In genomic region chr4:158824425-158825274, GRCh38 we compare ENCODE assay signal across 9 cellular contexts. TPM values are rescaled to one million over a fixed set of nuclear protein-coding genes. Genes with fewer than 3 reads are reported as not detected.
DNase-seq lines count a peak whose midpoint lies in the region; ATAC-seq and TF ChIP-seq lines count a peak whose summit lies in the region.
"Had no signal": no experiment of that assay in that cellular context is flagged by ENCODE, and none has a peak within 500 bp of the region (broad histone marks: within the 10 kb centered on the region; RNA-seq: fewer than 3 reads in every experiment).

No MANE protein-coding gene starts in this region.

- H3K4me3 ChIP-seq in choroid plexus epithelial cell (ENCODE audit: low read depth, low read length) (no peak overlapping the region), right lobe of liver (no peak overlapping the region), upper lobe of left lung (no peak overlapping the region)

- WGBS in right lobe of liver (ENCODE audit: insufficient coverage, low coverage, low lambda C conversion rate, missing lambda C conversion rate), result 24% methylated on average over 6 of the region's 7 CpGs
- 34 to 42% methylated on average over 7 of the region's 7 CpGs for WGBS in upper lobe of left lung, 2 donors

- H3K27ac Mint-ChIP-seq in activated T-cell treated with anti-CD3 and anti-CD28 coated beads, Interleukin-2, amount 50 U/mL, for 24 hours, result peak overlapping the region; percentile 91
- H3K27ac Mint-ChIP-seq: B cell had no signal

- H3K27me3 ChIP-seq in right lobe of liver, result no peaks in the 10 kb centered on the region
- no peaks in the 10 kb centered on the region for H3K27me3 ChIP-seq in upper lobe of left lung

- peaks cover 0 to 72% (median 29%) of the 10 kb centered on the region in 4 donors for H3K4me1 ChIP-seq in right lobe of liver
- peaks cover 57 to 88% (median 68%) of the 10 kb centered on the region in 4 donors for H3K4me1 ChIP-seq in upper lobe of left lung

- H3K9me3 Mint-ChIP-seq in activated T-cell treated with anti-CD3 and anti-CD28 coated beads, Interleukin-2, amount 50 U/mL, for 24 hours, result no peaks in the 10 kb centered on the region

- H3K4me3 Mint-ChIP-seq in activated T-cell treated with anti-CD3 and anti-CD28 coated beads, Interleukin-2, amount 50 U/mL, for 24 hours, result no peak overlapping the region
- H3K4me3 Mint-ChIP-seq: B cell had no signal

- H3K27ac ChIP-seq in right lobe of liver (peak overlapping the region; percentile 45 to 77 (median 48)), upper lobe of left lung (peak overlapping the region; percentile 54 to 72 (median 62))

- ATAC-seq in right lobe of liver (peak; percentile 10 to 49 (median 34)), upper lobe of left lung (ENCODE audit: low FRiP score in 2 of 2) (peak in 1 of 2 donors; percentile 66)

- H3K36me3 Mint-ChIP-seq in activated T-cell treated with anti-CD3 and anti-CD28 coated beads, Interleukin-2, amount 50 U/mL, for 24 hours (ENCODE audit: low read depth), result peaks cover 27% of the 10 kb centered on the region

- TF ChIP-seq POLR2A in right lobe of liver (IDR thresholded peaks at IDR 0.05), result no peak
- TF ChIP-seq POLR2A in upper lobe of left lung (IDR thresholded peaks at IDR 0.05), result no peak

- intact Hi-C loops in right lobe of liver (cut with DNase I), result no loop called here

- no peaks in the 10 kb centered on the region for H3K27me3 Mint-ChIP-seq in activated T-cell treated with anti-CD3 and anti-CD28 coated beads, Interleukin-2, amount 50 U/mL, for 24 hours

- peaks cover 74% of the 10 kb centered on the region for H3K4me1 Mint-ChIP-seq in activated T-cell treated with anti-CD3 and anti-CD28 coated beads, Interleukin-2, amount 50 U/mL, for 24 hours (ENCODE audit: low read depth)
- H3K4me1 Mint-ChIP-seq: B cell had no signal

- TF ChIP-seq CTCF in choroid plexus epithelial cell (conservative IDR thresholded peaks at IDR 0.05; ENCODE audit: low read depth, low read length) (no peak), right lobe of liver (IDR thresholded peaks at IDR 0.05) (no peak), upper lobe of left lung (IDR thresholded peaks at IDR 0.05) (no peak)

- H3K36me3 ChIP-seq in right lobe of liver (no peaks in the 10 kb centered on the region), upper lobe of left lung (no peaks in the 10 kb centered on the region)

- H3K9me3 ChIP-seq in right lobe of liver (no peaks in the 10 kb centered on the region), upper lobe of left lung (no peaks in the 10 kb centered on the region)

- no peak for DNase-seq in activated T-cell treated with anti-CD3 and anti-CD28 coated beads, Interleukin-2, amount 50 U/mL, for 24 hours
- no peak for DNase-seq in activated T-cell treated with anti-CD3 and anti-CD28 coated beads, Interleukin-2, amount 50 U/mL, for 1 hour
- DNase-seq in choroid plexus epithelial cell (ENCODE audit: low read depth), result peak; percentile 37
- peak in 2 of 3 donors; percentile 69 to 71 for DNase-seq in right lobe of liver
- DNase-seq in upper lobe of left lung, result no peak
- no peak for DNase-seq in NCI-H2227 treated with DMSO at 0.1 percent for 48 hours (lab: John Stamatoyannopoulos, UW)
- DNase-seq in NCI-H526 treated with DMSO at 0.1 percent for 48 hours (lab: John Stamatoyannopoulos, UW), result no peak
- no peak for DNase-seq in NCI-H1417 treated with DMSO at 0.1 percent for 48 hours (lab: John Stamatoyannopoulos, UW)

- no peak for TF ChIP-seq EP300 in upper lobe of left lung (IDR thresholded peaks at IDR 0.05)

RNA-seq across cellular contexts. Expression of gene FNIP2, which starts 55.8 kb away (rescaled TPM):
- total RNA-seq in right lobe of liver (10 to 100 TPM; 34.2 to 67.4 (median 37.8) TPM), upper lobe of left lung (100 to 1,000 TPM in 1 of 6 donors, 10 to 100 TPM in 5; 70.4 to 103 (median 83.2) TPM)

Comparison
In these comparisons a context has a peak if more than half of its experiments do, and no peak if none do; other contexts are left out.
1. DNase-seq: peak in choroid plexus epithelial cell (single experiment) and right lobe of liver (2 of 3); none in activated T-cell treated with anti-CD3 and anti-CD28 coated beads, Interleukin-2, amount 50 U/mL, for 24 hours (single experiment), activated T-cell treated with anti-CD3 and anti-CD28 coated beads, Interleukin-2, amount 50 U/mL, for 1 hour (single experiment), upper lobe of left lung (0 of 2), NCI-H2227 treated with DMSO at 0.1 percent for 48 hours (single experiment), NCI-H526 treated with DMSO at 0.1 percent for 48 hours (single experiment) and NCI-H1417 treated with DMSO at 0.1 percent for 48 hours (single experiment).